27 cellular contexts compared by ENCODE assay signal in the genomic region with DNA sequence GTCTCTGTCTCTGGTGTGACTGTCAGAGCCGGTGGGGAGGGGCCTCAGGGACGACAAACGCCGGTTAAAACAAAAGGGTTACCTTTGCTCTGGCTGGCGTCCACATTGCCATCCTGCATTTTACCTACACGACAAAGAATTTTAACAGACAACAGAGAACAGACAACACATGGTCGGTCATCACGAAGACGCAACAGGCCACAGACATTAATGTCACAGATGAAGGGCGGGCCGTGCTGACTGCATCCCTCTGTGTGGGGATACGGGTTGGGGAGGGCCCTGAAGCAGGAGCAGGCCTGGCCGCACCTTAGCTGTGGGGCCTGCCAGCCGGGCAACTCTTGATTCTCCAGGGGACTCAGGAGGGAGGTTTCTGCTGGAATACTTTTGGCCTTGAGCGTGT.
"Had no signal": no experiment of that assay in that cellular context is flagged by ENCODE, and none has a peak within 500 bp of the region (broad histone marks: within the 10 kb centered on the region; RNA-seq: fewer than 3 reads in every experiment).

No MANE protein-coding gene starts in this region.

- H3K27me3 ChIP-seq: adrenal gland, ascending aorta, brain microvascular endothelial cell, neutrophil, ovary, right atrium auricular region, testis, transverse colon had no signal

- H3K9me3 ChIP-seq: adrenal gland, ascending aorta, esophagus squamous epithelium, left ventricle myocardium inferior, mucosa of descending colon, neutrophil, ovary, prostate gland, right atrium auricular region, testis, transverse colon had no signal

- H3K27ac ChIP-seq: adrenal gland, ascending aorta, brain microvascular endothelial cell, epithelial cell of prostate, esophagus squamous epithelium, left ventricle myocardium inferior, neutrophil, ovary, prostate gland, right atrium auricular region, testis, transverse colon, VCaP had no signal

- DNase-seq: activated CD4-positive, alpha-beta T cell treated with anti-CD3 and anti-CD28 coated beads for 4 hours; activated CD4-positive, alpha-beta T cell treated with anti-CD3 and anti-CD28 coated beads, Interleukin-2, amount 50 U/mL, for 4 hours; activated effector memory CD4-positive, alpha-beta T cell treated with anti-CD3 and anti-CD28 coated beads, Interleukin-2, amount 50 U/mL, for 16 hours; activated naive CD4-positive, alpha-beta T cell treated with anti-CD3 and anti-CD28 coated beads for 36 hours; activated naive CD8-positive, alpha-beta T cell treated with anti-CD3 and anti-CD28 coated beads for 36 hours; adrenal gland; brain microvascular endothelial cell; caudate nucleus; effector CD4-positive, alpha-beta T cell; esophagus squamous epithelium; left ventricle myocardium inferior; mucosa of descending colon; ovary; stimulated activated CD4-positive, alpha-beta T cell treated with anti-CD3 and anti-CD28 coated beads, Interleukin-2, amount 100 ng/mL, for 48 hours; stimulated activated naive CD8-positive, alpha-beta T cell treated with anti-CD3 and anti-CD28 coated beads, Interleukin-15, Interleukin-2, amounts not matched to agents 100 U/mL and 50 U/mL, for 24 hours; testis; transverse colon had no signal

- FAIRE-seq: frontal cortex, islet of Langerhans, TTC549 had no signal

- ATAC-seq: mucosa of descending colon; natural killer cell treated with Interleukin-12 subunit alpha and Interleukin-12 subunit beta and Interleukin-15 and Interleukin-18, amount 100 ng/mL, for 72 hours; stimulated activated naive CD8-positive, alpha-beta T cell treated with anti-CD3 and anti-CD28 coated beads, Interleukin-15, Interleukin-2, amounts not matched to agents 100 U/mL and 50 U/mL, for 24 hours had no signal

- H3K4me3 ChIP-seq: adrenal gland, ascending aorta, esophagus squamous epithelium, left ventricle myocardium inferior, mucosa of descending colon, ovary, prostate gland, right atrium auricular region, testis, transverse colon had no signal

- H3K4me1 ChIP-seq: adrenal gland, ascending aorta, esophagus squamous epithelium, prostate gland, testis, transverse colon had no signal

- H3K36me3 ChIP-seq: adrenal gland, ascending aorta, brain microvascular endothelial cell, esophagus squamous epithelium, left ventricle myocardium inferior, neutrophil, ovary, prostate gland, right atrium auricular region, transverse colon had no signal
